ENCODE assay signal across 12 cellular contexts in the genomic region with DNA sequence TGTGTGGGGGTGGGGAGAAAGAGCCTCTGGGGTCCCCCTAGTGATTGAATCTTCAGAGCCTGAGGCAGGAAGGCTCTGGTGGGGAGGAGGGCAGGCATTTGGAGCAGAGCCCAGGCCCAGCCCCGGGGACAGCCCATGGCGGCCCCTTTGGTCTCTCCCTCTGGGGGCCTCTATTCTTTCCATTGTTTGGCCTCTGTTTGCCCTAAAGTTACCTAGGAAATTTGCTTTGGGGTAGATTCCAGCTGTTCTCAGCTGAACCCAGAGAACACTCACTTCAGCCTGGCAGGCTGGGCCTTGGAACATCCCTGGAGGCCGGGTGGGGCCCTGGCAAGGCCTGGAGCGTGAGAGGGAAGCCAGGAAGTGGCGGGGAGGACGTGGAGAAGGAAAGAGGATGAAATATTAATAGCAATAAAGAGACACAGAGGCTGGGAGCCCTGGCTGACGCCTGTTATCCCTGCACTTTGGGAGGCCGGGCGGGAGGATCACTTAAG.
A peak's percentile ranks its signal among the peaks of the same experiment; 100 is the strongest.
DNase-seq lines count a peak whose midpoint lies in the region; ATAC-seq lines count a peak whose summit lies in the region.
"Had no signal": no experiment of that assay in that cellular context is flagged by ENCODE, and none has a peak within 500 bp of the region (broad histone marks: within the 10 kb centered on the region; RNA-seq: fewer than 3 reads in every experiment).

No MANE protein-coding gene starts in this region.

- H3K4me3 ChIP-seq in skin epidermis = no peak overlapping the region

- H3K27ac ChIP-seq in skin epidermis = peak overlapping the region in 20 of 21 experiments; percentile 43 to 91 (median 74)

- DNase-seq in GM04503 (ENCODE audit: low read depth) (peak; percentile 95), brain pericyte (ENCODE audit: low read depth, low spot score) (peak; percentile 48), iPS-NIHi11 (ENCODE audit: low spot score) (peak; percentile 58)
- DNase-seq in stimulated activated CD4-positive, alpha-beta T cell treated with anti-CD3 and anti-CD28 coated beads, Interleukin-2, amount 100 ng/mL, for 48 hours = no peak
- DNase-seq in activated CD4-positive, alpha-beta T cell treated with anti-CD3 and anti-CD28 coated beads for 4 hours = no peak
- DNase-seq: activated T-cell treated with anti-CD3 and anti-CD28 coated beads, Interleukin-2, amount 50 U/mL, for 4 hours; GF-D8; KG1; stimulated activated CD4-positive, alpha-beta T cell treated with anti-CD3 and anti-CD28 coated beads, Interleukin-4, amount 100 ng/mL, for 24 hours had no signal

- ATAC-seq in HG02970 (IDR thresholded peaks at IDR 0.05; ENCODE audit: low FRiP score, unreplicated experiment) (no peak), HG02981 (IDR thresholded peaks at IDR 0.05; ENCODE audit: unreplicated experiment) (no peak)
- ATAC-seq: activated T-cell treated with anti-CD3 and anti-CD28 coated beads, Interleukin-2, amount 50 U/mL, for 4 hours had no signal

Comparison
In these comparisons a context has a peak if more than half of its experiments do, and no peak if none do; other contexts are left out.
1. DNase-seq: peak in GM04503 (single experiment), brain pericyte (single experiment) and iPS-NIHi11 (single experiment); none in stimulated activated CD4-positive, alpha-beta T cell treated with anti-CD3 and anti-CD28 coated beads, Interleukin-2, amount 100 ng/mL, for 48 hours (0 of 2) and activated CD4-positive, alpha-beta T cell treated with anti-CD3 and anti-CD28 coated beads for 4 hours (0 of 2).